Comparison of ENCODE assay signal across 1 cellular context in genomic region chr11:78392854-78393253, GRCh38.
TF ChIP-seq lines count a peak whose summit lies in the region.

No MANE protein-coding gene starts in this region.

TF ChIP-seq in K562, 482 proteins besides CTCF, POLR2A, EP300 and RAD21 (continued from another document and continues in another):
- TF ChIP-seq AFF1 (IDR thresholded peaks at IDR 0.05; ENCODE audit: low read depth in 1 of 2, partially characterized antibody in 2 of 2) (peak in 1 of 2 experiments; percentile 65), HMGXB4 (CRISPR knock-in tag; IDR thresholded peaks at IDR 0.05) (no peak), RBM14 (IDR thresholded peaks at IDR 0.05; ENCODE audit: borderline replicate concordance, insufficient read depth, low read depth, low read length) (no peak), SP2 (IDR thresholded peaks at IDR 0.05; ENCODE audit: extremely low read depth, low read depth, low read length, poor library complexity, severe bottlenecking) (no peak), SMAD4 (CRISPR knock-in tag; conservative IDR thresholded peaks at IDR 0.05) (0 out of 2 replicates have a peak, but pooled peaks have one; percentile 16), DPF2 (IDR thresholded peaks at IDR 0.05) (peak; percentile 84), ZKSCAN8 (CRISPR knock-in tag; IDR thresholded peaks at IDR 0.05) (no peak), MCM5 (IDR thresholded peaks at IDR 0.05; ENCODE audit: low read depth) (no peak), SMAD2 (IDR thresholded peaks at IDR 0.05; ENCODE audit: low read depth, low read length) (no peak), LCOR (CRISPR knock-in tag; IDR thresholded peaks at IDR 0.05) (no peak), NCOR1 (IDR thresholded peaks at IDR 0.05) (peak; percentile 48; the same call in 1 of the 2 replicates), ZNF277 (CRISPR knock-in tag; IDR thresholded peaks at IDR 0.05; ENCODE audit: borderline replicate concordance) (no peak), ZNF512 (tag; IDR thresholded peaks at IDR 0.05) (no peak), TEAD4 (IDR thresholded peaks at IDR 0.05; ENCODE audit: low read length) (peak; percentile 74), TEAD4 (CRISPR knock-in tag; IDR thresholded peaks at IDR 0.05; ENCODE audit: borderline replicate concordance) (no peak), KDM5B (IDR thresholded peaks at IDR 0.05; ENCODE audit: insufficient replicate concordance, low read depth, low read length) (no peak), CREM (IDR thresholded peaks at IDR 0.05; ENCODE audit: low read depth) (0 out of 2 replicates have a peak, but pooled peaks have one; percentile 18), NR1H2 (CRISPR knock-in tag; IDR thresholded peaks at IDR 0.05) (no peak), FOSL1 (tag; conservative IDR thresholded peaks at IDR 0.05) (peak; percentile 63), ZHX1 (conservative IDR thresholded peaks at IDR 0.05; ENCODE audit: low read length) (no peak), THRAP3 (IDR thresholded peaks at IDR 0.05; ENCODE audit: borderline replicate concordance) (no peak), MAZ (CRISPR knock-in tag; conservative IDR thresholded peaks at IDR 0.05 in 1 of 2, IDR thresholded peaks at IDR 0.05 in 1 of 2) (peak in 1 of 2 experiments; percentile 51; a peak in 1 of 4 replicates), MXI1 (IDR thresholded peaks at IDR 0.05; ENCODE audit: low read depth, low read length) (0 out of 2 replicates have a peak, but pooled peaks have one; percentile 30), GABPB2 (CRISPR knock-in tag; conservative IDR thresholded peaks at IDR 0.05) (no peak), BHLHE40 (IDR thresholded peaks at IDR 0.05; ENCODE audit: low read length) (peak; percentile 36), ZNF408 (CRISPR knock-in tag; IDR thresholded peaks at IDR 0.05; ENCODE audit: low read depth) (no peak), PBX2 (CRISPR knock-in tag; IDR thresholded peaks at IDR 0.05; ENCODE audit: low read depth) (no peak), PBX2 (tag; conservative IDR thresholded peaks at IDR 0.05; ENCODE audit: low read depth) (peak; percentile 83), GTF2E2 (tag; IDR thresholded peaks at IDR 0.05) (no peak), ZNF174 (CRISPR knock-in tag; IDR thresholded peaks at IDR 0.05) (no peak), KAT7 (CRISPR knock-in tag; IDR thresholded peaks at IDR 0.05; ENCODE audit: borderline replicate concordance) (no peak), ARID3B (CRISPR knock-in tag; IDR thresholded peaks at IDR 0.05; ENCODE audit: borderline replicate concordance) (no peak), FOXM1 (IDR thresholded peaks at IDR 0.05; ENCODE audit: low read depth) (peak; percentile 31; the same call in 1 of the 2 replicates), FOXM1 (CRISPR knock-in tag; IDR thresholded peaks at IDR 0.05; ENCODE audit: low read depth) (no peak), KDM4B (IDR thresholded peaks at IDR 0.05; ENCODE audit: borderline replicate concordance in 2 of 2, low read depth in 1 of 2) (no peak), TRIM25 (IDR thresholded peaks at IDR 0.05; ENCODE audit: borderline replicate concordance) (no peak), ZNF347 (CRISPR knock-in tag; IDR thresholded peaks at IDR 0.05; ENCODE audit: low read depth) (no peak), CEBPZ (IDR thresholded peaks at IDR 0.05; ENCODE audit: borderline replicate concordance, low read depth, low read length) (no peak), CHD4 (IDR thresholded peaks at IDR 0.05; ENCODE audit: insufficient read depth, insufficient replicate concordance, low read depth, low read length, poor library complexity, severe bottlenecking) (no peak)
